ENCODE assay signal across 8 cellular contexts in genomic region chr4:159048166-159048886, GRCh38. TPM values are rescaled to one million over a fixed set of nuclear protein-coding genes. Genes with fewer than 3 reads are reported as not detected.
A peak's percentile ranks its signal among the peaks of the same experiment; 100 is the strongest.
DNase-seq lines count a peak whose midpoint lies in the region; ATAC-seq and TF ChIP-seq lines count a peak whose summit lies in the region.

No MANE protein-coding gene starts in this region.

- H3K27ac ChIP-seq in SK-N-SH (ENCODE audit: low read depth in 2 of 2, low read length in 1 of 2): peak overlapping the region in 1 of 2 experiments; percentile 49; a peak in 2 of 4 replicates

- H3K36me3 Mint-ChIP-seq in activated naive CD4-positive, alpha-beta T cell treated with anti-CD3 and anti-CD28 coated beads, Interleukin-2, amount 50 U/mL, for 72 hours: no peaks in the 10 kb centered on the region

- CTCF ChIA-PET in SK-N-SH (lab: Yijun Ruan, JAX): interaction anchor here (0.9 kb wide), 1 partner anchor 57 kb away, joined by 3 read pairs; no protein-coding TSS in a partner anchor

- 47% methylated on average over 16 of the region's 16 CpGs for WGBS in SK-N-SH (ENCODE audit: low lambda C conversion rate)

- no peaks in the 10 kb centered on the region for H3K9me3 Mint-ChIP-seq in activated naive CD4-positive, alpha-beta T cell treated with anti-CD3 and anti-CD28 coated beads, Interleukin-2, amount 50 U/mL, for 72 hours

- no peaks in the 10 kb centered on the region for H3K9me3 ChIP-seq in SK-N-SH

- peak; percentile 66 for DNase-seq in G401 (ENCODE audit: low spot score)
- DNase-seq in SK-N-SH: peak; percentile 48
- DNase-seq in glomerular visceral epithelial cell (ENCODE audit: extremely low spot score): peak; percentile 57
- DNase-seq in pons (ENCODE audit: low spot score): peak; percentile 62
- DNase-seq in activated naive CD4-positive, alpha-beta T cell treated with anti-CD3 and anti-CD28 coated beads, Interleukin-2, amount 50 U/mL, for 72 hours (ENCODE audit: low spot score in 2 of 2): no peak
- no peak for DNase-seq in activated CD8-positive, alpha-beta memory T cell treated with anti-CD3 and anti-CD28 coated beads, Interleukin-2, amount 50 U/mL, for 4 hours
- no peak for DNase-seq in NAMALWA (ENCODE audit: low spot score)

- H3K9me2 ChIP-seq in SK-N-SH: no peaks in the 10 kb centered on the region

- H3K4me3 ChIP-seq in SK-N-SH (ENCODE audit: low read depth in 2 of 2, low read length in 1 of 2): peak overlapping the region; percentile 19 to 49

- no peaks in the 10 kb centered on the region for H3K27me3 ChIP-seq in SK-N-SH (ENCODE audit: insufficient read depth)

- no peak for ATAC-seq in activated naive CD4-positive, alpha-beta T cell treated with anti-CD3 and anti-CD28 coated beads, Interleukin-2, amount 50 U/mL, for 72 hours
- ATAC-seq in HG03025 (IDR thresholded peaks at IDR 0.05; ENCODE audit: low FRiP score, unreplicated experiment): no peak

- no peaks in the 10 kb centered on the region for H4K20me1 ChIP-seq in SK-N-SH (ENCODE audit: insufficient read depth)

- no peaks in the 10 kb centered on the region for H3K36me3 ChIP-seq in SK-N-SH (replicated peaks in 1 of 2; ENCODE audit: control insufficient read depth in 1 of 2, insufficient read depth in 2 of 2, low read length in 1 of 2)

- peak overlapping the region; percentile 48; the same call in 1 of the 2 replicates for H2AFZ ChIP-seq in SK-N-SH (ENCODE audit: low read depth)

- POLR2A ChIA-PET in SK-N-SH (lab: Yijun Ruan, JAX): no interaction called here

- H3K79me2 ChIP-seq in SK-N-SH (ENCODE audit: insufficient read depth): no peaks in the 10 kb centered on the region

- no peak for TF ChIP-seq EP300 in SK-N-SH (IDR thresholded peaks at IDR 0.05; ENCODE audit: borderline replicate concordance in 1 of 2, low read depth in 1 of 2, low read length in 1 of 2)

- H3K27ac Mint-ChIP-seq in activated naive CD4-positive, alpha-beta T cell treated with anti-CD3 and anti-CD28 coated beads, Interleukin-2, amount 50 U/mL, for 72 hours: no peak overlapping the region

- no peak for TF ChIP-seq CTCF in SK-N-SH (IDR thresholded peaks at IDR 0.05)

- in situ Hi-C loops in G401 (cut with HindIII; ENCODE audit: low sequenced_read_pairs): no loop called here

- peaks cover 12 to 18% of the 10 kb centered on the region in 2 experiments; a peak in 3 of 4 replicates for H3K4me1 ChIP-seq in SK-N-SH (ENCODE audit: control insufficient read depth in 1 of 2, insufficient read depth in 2 of 2, low read depth in 1 of 2, low read length in 1 of 2)

- 0 out of 2 replicates have a peak, but pooled peaks have one; percentile 2 for TF ChIP-seq RAD21 in SK-N-SH (IDR thresholded peaks at IDR 0.05; ENCODE audit: low read length)

- peak overlapping the region; percentile 49 for H3K4me2 ChIP-seq in SK-N-SH

- H3K9ac ChIP-seq in SK-N-SH: peak overlapping the region; percentile 34; the same call in 1 of the 2 replicates

- H3F3A ChIP-seq in SK-N-SH (replicated peaks; ENCODE audit: insufficient read depth): peaks cover 9% of the 10 kb centered on the region

TF ChIP-seq in SK-N-SH, 30 proteins besides CTCF, POLR2A, EP300 and RAD21:
- TF ChIP-seq USF1 (IDR thresholded peaks at IDR 0.05; ENCODE audit: borderline replicate concordance, low read depth) (no peak), EZH2phosphoT487 (IDR thresholded peaks at IDR 0.05; ENCODE audit: borderline replicate concordance, low read depth) (no peak), MAX (IDR thresholded peaks at IDR 0.05; ENCODE audit: low read depth) (0 out of 2 replicates have a peak, but pooled peaks have one; percentile 35), PBX3 (IDR thresholded peaks at IDR 0.05) (no peak), GABPA (IDR thresholded peaks at IDR 0.05; ENCODE audit: low read depth) (no peak)

RNA-seq across cellular contexts. Expression of gene RAPGEF2, which starts 54.6 kb away (rescaled TPM):
- total RNA-seq in G401 (2014; rRNA removed; shearing (Covaris generic)): 13.3 and 21.4 TPM in 2 replicates
- polyA plus RNA-seq in SK-N-SH (2012; rRNA removed): 19.2 and 25.0 TPM in 2 replicates
- polyA plus RNA-seq in SK-N-SH (2012; cell fraction: cytosol; rRNA removed): 15.8 and 19.7 TPM in 2 replicates
- 29.6 and 50.4 TPM in 2 replicates for polyA plus RNA-seq in SK-N-SH (2012; cell fraction: nucleus; rRNA removed)
- total RNA-seq in activated naive CD4-positive, alpha-beta T cell treated with anti-CD3 and anti-CD28 coated beads, Interleukin-2, amount 50 U/mL, for 72 hours: 10 to 100 TPM; 11.1 to 34.8 TPM

Comparison
In these comparisons a context has a peak if more than half of its experiments do, and no peak if none do; other contexts are left out.
1. DNase-seq: peak in G401 (single experiment), SK-N-SH (single experiment), glomerular visceral epithelial cell (single experiment) and pons (single experiment); none in activated naive CD4-positive, alpha-beta T cell treated with anti-CD3 and anti-CD28 coated beads, Interleukin-2, amount 50 U/mL, for 72 hours (0 of 2), activated CD8-positive, alpha-beta memory T cell treated with anti-CD3 and anti-CD28 coated beads, Interleukin-2, amount 50 U/mL, for 4 hours (single experiment) and NAMALWA (single experiment).